8 cellular contexts compared by ENCODE assay signal in genomic region chr12:96908170-96908675, GRCh38. TPM values are rescaled to one million over a fixed set of nuclear protein-coding genes. Genes with fewer than 3 reads are reported as not detected.
A peak's percentile ranks its signal among the peaks of the same experiment; 100 is the strongest.
DNase-seq lines count a peak whose midpoint lies in the region; ATAC-seq, FAIRE-seq and TF ChIP-seq lines count a peak whose summit lies in the region.

No MANE protein-coding gene starts in this region.

- no peak overlapping the region for H2BK120ac ChIP-seq in H1 (replicated peaks; ENCODE audit: low read depth, low read length)

- peaks cover 0 to 39% of the 10 kb centered on the region in 2 experiments; a peak in 3 of 4 replicates for H3K79me2 ChIP-seq in H1 (ENCODE audit: control insufficient read depth in 1 of 2, insufficient read depth in 2 of 2, low read length in 2 of 2)

- no peak for TF ChIP-seq POLR2A in Peyer's patch (IDR thresholded peaks at IDR 0.05)
- TF ChIP-seq POLR2A in H1 (IDR thresholded peaks at IDR 0.05; ENCODE audit: control extremely low read depth in 1 of 2, low read depth in 2 of 2, low read length in 2 of 2) = no peak

- H4K20me1 ChIP-seq in H1 (replicated peaks in 1 of 2; ENCODE audit: control insufficient read depth in 1 of 2, insufficient read depth in 2 of 2, low read length in 2 of 2) = no peaks in the 10 kb centered on the region

- peak overlapping the region; percentile 37 for H3K23ac ChIP-seq in H1 (ENCODE audit: insufficient read length)

- H3K4me1 ChIP-seq in Peyer's patch = peaks cover 0 to 10% (median 0%) of the 10 kb centered on the region in 4 donors
- H3K4me1 ChIP-seq in H1 (replicated peaks in 1 of 4; ENCODE audit: control insufficient read depth in 3 of 4, insufficient read depth in 4 of 4, low read length in 3 of 4) = peaks cover 2 to 9% (median 3%) of the 10 kb centered on the region in 4 experiments; a peak in 5 of 7 replicates
- peaks cover 37 to 50% of the 10 kb centered on the region in 2 experiments for H3K4me1 ChIP-seq in neutrophil (ENCODE audit: control insufficient read depth in 1 of 2, insufficient read depth in 1 of 2, low read depth in 1 of 2, low read length in 1 of 2)

- whole genome bisulfite sequencing in H1 (ENCODE audit: extremely low coverage in 1 of 2, insufficient coverage in 1 of 2, insufficient read length in 1 of 2, insufficient replicate concordance in 2 of 2, low coverage in 1 of 2, low lambda C conversion rate in 2 of 2, missing lambda C conversion rate in 1 of 2), 2 experiments = 74% methylated on average over 8 of the region's 8 CpGs; no CpG with 5 or more reads in 1 of the 2 experiments

- H3K9ac ChIP-seq in H1 (replicated peaks in 1 of 4; ENCODE audit: extremely low read depth in 1 of 4, low read depth in 3 of 4, low read length in 3 of 4) = peak overlapping the region in 3 of 4 experiments; percentile 64 to 79 (median 65); a peak in 3 of 7 replicates

- no peak overlapping the region for H4K91ac ChIP-seq in H1 (replicated peaks; ENCODE audit: insufficient read length, low read length)

- no peak overlapping the region for H4K5ac ChIP-seq in H1 (ENCODE audit: insufficient read length, low read depth, low read length)

- peak; percentile 36 for ATAC-seq in GM21576 (IDR thresholded peaks at IDR 0.05; ENCODE audit: unreplicated experiment)

- FAIRE-seq in H1 (lab: Jason Lieb, UNC) = no peak

- no peak overlapping the region for H2BK20ac ChIP-seq in H1 (ENCODE audit: low read length)

- no peak overlapping the region for H2BK15ac ChIP-seq in H1 (ENCODE audit: low read length)

- H3K9me3 ChIP-seq in Peyer's patch (no peaks in the 10 kb centered on the region), H1 (ENCODE audit: insufficient read depth in 2 of 2, low read depth in 1 of 2, low read length in 1 of 2) (no peaks in the 10 kb centered on the region), neutrophil (no peaks in the 10 kb centered on the region)

- 0 out of 2 replicates have a peak overlapping the region, but pooled peaks have one; percentile 55 for H2AK5ac ChIP-seq in H1 (ENCODE audit: low read depth, low read length)

- H4K8ac ChIP-seq in H1 (ENCODE audit: extremely low read depth, insufficient read depth, low read length) = no peak overlapping the region

- no peak overlapping the region for H3K56ac ChIP-seq in H1 (replicated peaks; ENCODE audit: insufficient read length, low read depth, low read length)

- no peak overlapping the region; the same call in 1 of the 2 replicates for H2BK12ac ChIP-seq in H1 (ENCODE audit: low read depth, low read length)

- H3K18ac ChIP-seq in H1 (ENCODE audit: extremely low read depth, low read length) = no peak overlapping the region

- H2AFZ ChIP-seq in H1 (ENCODE audit: low read length) = peak overlapping the region; percentile 98; the same call in 1 of the 2 replicates

- H3K4ac ChIP-seq in H1 (replicated peaks; ENCODE audit: insufficient read length, low read depth, low read length) = no peak overlapping the region

- H3K23me2 ChIP-seq in H1 (ENCODE audit: low read depth, low read length) = peaks cover 12% of the 10 kb centered on the region; the same call in 1 of the 2 replicates

- peak overlapping the region; percentile 96 for H3K4me3 ChIP-seq in BJ (ENCODE audit: low read depth, low read length)
- H3K4me3 ChIP-seq in Peyer's patch = peak overlapping the region; percentile 80 to 94 (median 86)
- peak overlapping the region; percentile 60 to 93 (median 78); a peak in 7 of 8 replicates for H3K4me3 ChIP-seq in H1 (ENCODE audit: extremely low read depth in 1 of 4, insufficient read depth in 2 of 4, low read depth in 3 of 4, low read length in 4 of 4)
- H3K4me3 ChIP-seq in neutrophil (ENCODE audit: low read depth in 1 of 2, low read length in 1 of 2) = peak overlapping the region; percentile 89 to 93

- POLR2A ChIA-PET in BJ (lab: Charles Lee) (no interaction called here), H1 (lab: Charles Lee; ENCODE audit: partially characterized antibody) (interaction anchor here (1.2 to 1.4 kb wide), 2 partner anchors 9 to 11 kb away, joined by 3 read pairs; no protein-coding TSS in a partner anchor)

- H3K36me3 ChIP-seq in BJ (ENCODE audit: control insufficient read depth, insufficient read depth, low read length) (peaks cover 2% of the 10 kb centered on the region; the same call in 1 of the 2 replicates), Peyer's patch (no peaks in the 10 kb centered on the region), H1 (ENCODE audit: control insufficient read depth in 2 of 4, insufficient read depth in 4 of 4, low read length in 3 of 4) (peaks cover 0 to 6% (median 0%) of the 10 kb centered on the region in 4 experiments; a peak in 1 of 8 replicates), neutrophil (no peaks in the 10 kb centered on the region)

- H2BK5ac ChIP-seq in H1 (ENCODE audit: low read depth, low read length) = 0 out of 2 replicates have a peak overlapping the region, but pooled peaks have one; percentile 14

- H3K27ac ChIP-seq in Peyer's patch (peak overlapping the region; percentile 85 to 90 (median 87)), H1 (ENCODE audit: low read depth, low read length) (peak overlapping the region; percentile 59; the same call in 1 of the 2 replicates), neutrophil (peak overlapping the region; percentile 83)

- H3K14ac ChIP-seq in H1 (ENCODE audit: insufficient read length) = no peak overlapping the region

- H3K27me3 ChIP-seq in BJ (ENCODE audit: control insufficient read depth, insufficient read depth, low read length) (no peaks in the 10 kb centered on the region), Peyer's patch (no peaks in the 10 kb centered on the region), H1 (replicated peaks in 1 of 4; ENCODE audit: control insufficient read depth in 3 of 4, extremely low read depth in 1 of 4, insufficient read depth in 3 of 4, low read length in 3 of 4) (peaks cover 0 to 1% (median 0%) of the 10 kb centered on the region in 4 experiments; a peak in 1 of 7 replicates), neutrophil (peaks cover 23% of the 10 kb centered on the region)

- H3K79me1 ChIP-seq in H1 (ENCODE audit: low read depth, low read length) = no peaks in the 10 kb centered on the region

- peak overlapping the region; percentile 86 to 98 for H3K4me2 ChIP-seq in H1 (ENCODE audit: insufficient read depth in 1 of 2, low read depth in 2 of 2, low read length in 2 of 2)

- TF ChIP-seq RAD21 in H1 (IDR thresholded peaks at IDR 0.05 in 1 of 2, conservative IDR thresholded peaks at IDR 0.05 in 1 of 2; ENCODE audit: low read depth in 2 of 2, low read length in 2 of 2) = no peak

- TF ChIP-seq CTCF in BJ (IDR thresholded peaks at IDR 0.05; ENCODE audit: insufficient read depth, low read depth, low read length) = no peak
- no peak for TF ChIP-seq CTCF in Peyer's patch (IDR thresholded peaks at IDR 0.05)
- TF ChIP-seq CTCF in H1 (IDR thresholded peaks at IDR 0.05; ENCODE audit: control extremely low read depth in 1 of 3, insufficient read depth in 1 of 3, low read depth in 1 of 3, low read length in 3 of 3) = no peak
- no peak for TF ChIP-seq CTCF in neutrophil (IDR thresholded peaks at IDR 0.05)

- no peak for TF ChIP-seq EP300 in H1 (IDR thresholded peaks at IDR 0.05; ENCODE audit: borderline replicate concordance in 1 of 2, low read depth in 2 of 2, low read length in 2 of 2)

- CTCF ChIA-PET in BJ (lab: Yijun Ruan, JAX) = no interaction called here
- CTCF ChIA-PET in H1 (lab: Charles Lee; ENCODE audit: partially characterized antibody) = interaction anchor here (0.6 to 0.7 kb wide), 2 partner anchors 10 to 203 kb away, joined by 4 to 5 read pairs; no protein-coding TSS in a partner anchor

- no peak for DNase-seq in BJ (ENCODE audit: low read depth)
- DNase-seq in Peyer's patch = no peak
- no peak for DNase-seq in H1 (ENCODE audit: low read depth in 1 of 2, low spot score in 2 of 2)
- DNase-seq in activated gamma-delta T cell treated with Interleukin-2 at 50 U/mL for 16 hours = no peak
- DNase-seq in SHP77 (lab: John Stamatoyannopoulos, UW) = no peak
- DNase-seq in NCI-H2196 (lab: John Stamatoyannopoulos, UW; ENCODE audit: unreplicated experiment) = no peak

TF ChIP-seq in H1, 55 proteins besides CTCF, POLR2A, EP300 and RAD21:
- TF ChIP-seq RFX5 (IDR thresholded peaks at IDR 0.05; ENCODE audit: borderline replicate concordance, low read depth, low read length) = no peak

RNA-seq across cellular contexts. Expression of gene NEDD1, which starts 1.2 kb away (rescaled TPM):
- polyA plus RNA-seq in BJ (2011; rRNA removed) (39.0 and 84.7 TPM in 2 replicates), H1 (2011; rRNA removed) (6.9 and 9.0 TPM in 2 replicates)
- polyA minus RNA-seq in BJ (2011; rRNA and poly(A)+ RNA removed) = 45.2 and 60.2 TPM in 2 replicates
- total RNA-seq in Peyer's patch = 10 to 100 TPM in 2 of 4 donors, 1 to 10 TPM in 2; 7.1 to 20.6 (median 10.5) TPM
- total RNA-seq in H1 (2021; fragmentation: NEBNext Ultra II Directional; extraction: Animal tissue kit (Norgen Biotek cat#: 25700)) = 20.9 and 26.6 TPM in 2 replicates
- polyA plus RNA-seq in H1 (2011; cell fraction: cytosol; rRNA removed) = 10.1 TPM
- 7.7 TPM for polyA plus RNA-seq in H1 (2011; cell fraction: nucleus; rRNA removed)
- 12.4 to 17.5 TPM (median 15.1 TPM) in 4 replicates for polyA plus RNA-seq in H1 (2012, experiment 1 of 2)
- 0.64 TPM for polyA plus RNA-seq in H1 (2012, experiment 2 of 2)
- 16.5 TPM for polyA plus RNA-seq in H1 (2013, experiment 1 of 2)
- polyA plus RNA-seq in H1 (2013, experiment 2 of 2) = 19.1 TPM
- 37.0 and 63.1 TPM in 2 replicates for polyA minus RNA-seq in H1 (2011; rRNA and poly(A)+ RNA removed)
- 21.8 TPM for polyA minus RNA-seq in H1 (2011; cell fraction: cytosol; rRNA and poly(A)+ RNA removed)
- polyA minus RNA-seq in H1 (2011; cell fraction: nucleus; rRNA and poly(A)+ RNA removed) = 22.9 TPM
